ENCODE assay signal across 16 cellular contexts in the genomic region with DNA sequence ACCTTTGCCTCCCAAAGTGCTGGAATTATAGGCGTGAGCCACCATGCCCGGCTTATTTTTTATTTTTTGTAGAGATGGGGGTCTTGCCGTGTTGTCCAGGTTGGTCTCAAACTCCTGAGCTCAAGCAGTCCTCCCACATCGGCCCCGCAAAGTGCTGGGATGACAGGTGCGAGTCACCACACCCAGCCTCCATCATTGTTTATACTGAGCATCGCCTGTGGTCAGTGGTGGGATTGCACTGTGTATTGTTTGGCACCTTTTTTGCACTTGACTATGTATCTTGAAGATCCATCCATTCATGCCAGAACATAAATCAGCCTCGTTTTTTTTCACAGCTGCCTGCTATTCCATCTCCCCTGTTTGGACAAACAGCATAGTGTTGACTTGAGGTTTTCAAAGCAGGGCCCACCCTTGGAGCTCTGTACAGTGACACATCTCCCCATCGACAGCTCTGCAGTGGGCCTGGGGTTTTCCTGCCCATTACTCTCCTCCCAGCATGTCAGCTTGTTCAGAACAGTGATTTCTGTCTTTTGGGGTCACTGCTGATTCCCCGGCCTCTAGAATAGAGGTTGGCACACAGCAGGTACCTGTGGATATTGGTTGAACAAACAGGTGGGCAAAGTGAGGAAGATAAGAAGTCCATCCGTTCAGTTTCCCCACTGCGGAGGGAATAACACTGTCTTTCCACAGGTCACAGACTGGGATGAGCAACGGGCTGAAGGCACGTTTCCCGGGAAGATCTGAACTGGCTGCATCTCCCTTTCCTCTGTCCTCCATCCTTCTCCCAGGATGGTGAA. TPM values are rescaled to one million over a fixed set of nuclear protein-coding genes. Genes with fewer than 3 reads are reported as not detected.
DNase-seq lines count a peak whose midpoint lies in the region; TF ChIP-seq lines count a peak whose summit lies in the region.
"Had no signal": no experiment of that assay in that cellular context is flagged by ENCODE, and none has a peak within 500 bp of the region (broad histone marks: within the 10 kb centered on the region; RNA-seq: fewer than 3 reads in every experiment).

No MANE protein-coding gene starts in this region.

- H3K27ac ChIP-seq in Karpas-422 (ENCODE audit: low read length) (no peak overlapping the region), brain microvascular endothelial cell (no peak overlapping the region), neural progenitor cell (no peak overlapping the region), sigmoid colon (no peak overlapping the region), left ventricle myocardium inferior (replicated peaks) (no peak overlapping the region)
- H3K27ac ChIP-seq: hepatocyte, neutrophil, skin epidermis had no signal

- peak; percentile 41 for TF ChIP-seq CTCF in brain microvascular endothelial cell (IDR thresholded peaks at IDR 0.05; ENCODE audit: low read depth, low read length, missing control alignments)
- peak; percentile 9 for TF ChIP-seq CTCF in neural progenitor cell (IDR thresholded peaks at IDR 0.05)
- TF ChIP-seq CTCF in sigmoid colon (IDR thresholded peaks at IDR 0.05): no peak
- TF ChIP-seq CTCF in left ventricle myocardium inferior (IDR thresholded peaks at IDR 0.05; ENCODE audit: borderline replicate concordance): no peak

- DNase-seq in DMS 273 (lab: John Stamatoyannopoulos, UW; ENCODE audit: unreplicated experiment) (peak; percentile 20), DMS 273 treated with DMSO at 0.1 percent for 48 hours (lab: John Stamatoyannopoulos, UW) (no peak), Karpas-422 (peak; percentile 40), brain microvascular endothelial cell (peak; percentile 65), neural progenitor cell (ENCODE audit: low spot score) (no peak), glomerular visceral epithelial cell (ENCODE audit: extremely low spot score) (no peak), sigmoid colon (no peak), left ventricle myocardium inferior (no peak)
- DNase-seq: DMS153, IMR-90, NCI-H1930, NCI-H69, Right ventricle myocardium superior had no signal

- TF ChIP-seq EP300 in sigmoid colon (IDR thresholded peaks at IDR 0.05): no peak

- H3K36me3 ChIP-seq in Karpas-422 (ENCODE audit: insufficient read depth, low read length) (peaks cover 21% of the 10 kb centered on the region), brain microvascular endothelial cell (replicated peaks) (peaks cover 38% of the 10 kb centered on the region), neural progenitor cell (peaks cover 2% of the 10 kb centered on the region), sigmoid colon (peaks cover 21 to 100% (median 68%) of the 10 kb centered on the region in 4 donors), left ventricle myocardium inferior (peaks cover 89% of the 10 kb centered on the region)

- no peaks in the 10 kb centered on the region for H3K9me2 ChIP-seq in Karpas-422 (replicated peaks; ENCODE audit: insufficient read depth, low read length)

- TF ChIP-seq POLR2A in sigmoid colon (IDR thresholded peaks at IDR 0.05): no peak

- peaks cover under 1% of the 10 kb centered on the region for H3K27me3 Mint-ChIP-seq in neural progenitor cell (ENCODE audit: insufficient read depth, low read depth)

- H2AFZ ChIP-seq in Karpas-422 (ENCODE audit: low read length) (no peak overlapping the region), neural progenitor cell (replicated peaks) (no peak overlapping the region)
- H2AFZ ChIP-seq: hepatocyte had no signal

- H3K9me3 ChIP-seq in Karpas-422 (ENCODE audit: low read length) (no peaks in the 10 kb centered on the region), neural progenitor cell (ENCODE audit: low read depth) (no peaks in the 10 kb centered on the region), sigmoid colon (no peaks in the 10 kb centered on the region), left ventricle myocardium inferior (replicated peaks) (no peaks in the 10 kb centered on the region)
- H3K9me3 ChIP-seq: neutrophil had no signal

- H3K27me3 ChIP-seq in Karpas-422 (ENCODE audit: low read length) (no peaks in the 10 kb centered on the region), brain microvascular endothelial cell (replicated peaks) (no peaks in the 10 kb centered on the region), neural progenitor cell (no peaks in the 10 kb centered on the region), sigmoid colon (no peaks in the 10 kb centered on the region), left ventricle myocardium inferior (ENCODE audit: low read depth) (no peaks in the 10 kb centered on the region)
- H3K27me3 ChIP-seq: hepatocyte, neutrophil had no signal

- no peaks in the 10 kb centered on the region for H3K4me1 Mint-ChIP-seq in neural progenitor cell

- peaks cover 29% of the 10 kb centered on the region for H3K36me3 Mint-ChIP-seq in neural progenitor cell

- whole genome bisulfite sequencing in sigmoid colon, 2 donors: 82 to 86% methylated on average over 15 of the region's 15 CpGs

- no peak overlapping the region for H3K4me2 ChIP-seq in Karpas-422 (ENCODE audit: low read depth, low read length, poor library complexity, severe bottlenecking)
- no peak overlapping the region for H3K4me2 ChIP-seq in neural progenitor cell
- H3K4me2 ChIP-seq: hepatocyte had no signal

- H3K4me3 Mint-ChIP-seq in neural progenitor cell: no peak overlapping the region

- no peaks in the 10 kb centered on the region for H3K9me3 Mint-ChIP-seq in neural progenitor cell

- H3F3A ChIP-seq in neural progenitor cell (ENCODE audit: low read depth): no peaks in the 10 kb centered on the region

- intact Hi-C loops in sigmoid colon (cut with DNase I): no loop called here
- intact Hi-C loops in left ventricle myocardium inferior (cut with micrococcal nuclease): no loop called here

- no peak overlapping the region for H3K9ac ChIP-seq in Karpas-422 (ENCODE audit: low read length)
- no peak overlapping the region for H3K9ac ChIP-seq in neural progenitor cell

- no peak overlapping the region for H3K27ac Mint-ChIP-seq in neural progenitor cell

- H3K4me1 ChIP-seq in Karpas-422 (ENCODE audit: low read length): no peaks in the 10 kb centered on the region
- H3K4me1 ChIP-seq in neural progenitor cell: no peaks in the 10 kb centered on the region
- H3K4me1 ChIP-seq in sigmoid colon: no peaks in the 10 kb centered on the region
- H3K4me1 ChIP-seq in left ventricle myocardium inferior: no peaks in the 10 kb centered on the region

- in situ Hi-C loops in brain microvascular endothelial cell (cut with HindIII; ENCODE audit: low pct_ligation_motif_present, low sequenced_read_pairs): no loop called here

- no peaks in the 10 kb centered on the region for H3K79me2 ChIP-seq in Karpas-422 (ENCODE audit: low read length)
- H3K79me2 ChIP-seq in neural progenitor cell (ENCODE audit: low read depth): no peaks in the 10 kb centered on the region

- H4K20me1 ChIP-seq in Karpas-422 (ENCODE audit: insufficient read depth, low read depth, low read length) (no peaks in the 10 kb centered on the region), neural progenitor cell (ENCODE audit: low read depth) (peaks cover 3% of the 10 kb centered on the region)

- H3K4me3 ChIP-seq in Karpas-422 (ENCODE audit: low read length) (no peak overlapping the region), brain microvascular endothelial cell (ENCODE audit: low read depth, low read length) (no peak overlapping the region), neural progenitor cell (no peak overlapping the region), sigmoid colon (no peak overlapping the region), left ventricle myocardium inferior (no peak overlapping the region)
- H3K4me3 ChIP-seq: hepatocyte, skin epidermis had no signal

RNA-seq across cellular contexts. Expression of gene UPK1A, which starts 8.2 kb away (rescaled TPM):
- not detected in 2 replicates for total RNA-seq in Karpas-422 (2014; rRNA removed; shearing (Covaris generic); ENCODE audit: low replicate concordance)
- 1.3 TPM in 1 of 2 replicates, not detected in the other for total RNA-seq in neural progenitor cell (ENCODE audit: low replicate concordance)
- total RNA-seq in sigmoid colon: under 1 TPM in 1 of 4 donors, not detected in 3; 0.55 TPM
- polyA plus RNA-seq in sigmoid colon: not detected
- not detected for total RNA-seq in left ventricle myocardium inferior
- total RNA-seq: IMR-90, Right ventricle myocardium superior had no signal

RNA-seq across cellular contexts. Expression of gene COX6B1, which starts 10.0 kb away (rescaled TPM):
- total RNA-seq in Karpas-422 (2014; rRNA removed; shearing (Covaris generic); ENCODE audit: low replicate concordance): 445 and 611 TPM in 2 replicates
- total RNA-seq in neural progenitor cell (ENCODE audit: low replicate concordance) (403 and 511 TPM in 2 replicates), sigmoid colon (100 to 1,000 TPM; 593 to 780 (median 696) TPM), left ventricle myocardium inferior (1,365 TPM)
- 1,000 to 10,000 TPM; 1,177 to 1,718 (median 1,686) TPM for polyA plus RNA-seq in sigmoid colon

RNA-seq across cellular contexts. Expression of gene ETV2, which starts 16.6 kb away (rescaled TPM):
- total RNA-seq in Karpas-422 (2014; rRNA removed; shearing (Covaris generic); ENCODE audit: low replicate concordance): 0.54 and 0.75 TPM in 2 replicates
- 0.71 TPM in 1 of 2 replicates, not detected in the other for total RNA-seq in neural progenitor cell (ENCODE audit: low replicate concordance)
- 1 to 10 TPM in 2 of 4 donors, under 1 TPM in 1, not detected in 1; 0.55 to 2.3 (median 1.1) TPM for total RNA-seq in sigmoid colon
- polyA plus RNA-seq in sigmoid colon: 1 to 10 TPM; 2.0 to 5.4 (median 4.9) TPM
- total RNA-seq in left ventricle myocardium inferior: 0.33 TPM
- total RNA-seq: IMR-90 had no signal

RNA-seq across cellular contexts. Expression of gene RBM42, which starts 29.3 kb away (rescaled TPM):
- total RNA-seq in Karpas-422 (2014; rRNA removed; shearing (Covaris generic); ENCODE audit: low replicate concordance): 36.9 and 82.1 TPM in 2 replicates
- 20.1 and 53.7 TPM in 2 replicates for total RNA-seq in neural progenitor cell (ENCODE audit: low replicate concordance)
- total RNA-seq in sigmoid colon: 10 to 100 TPM; 43.5 to 61.2 (median 53.2) TPM
- 10 to 100 TPM; 51.3 to 78.3 (median 55.9) TPM for polyA plus RNA-seq in sigmoid colon
- 52.7 TPM for total RNA-seq in left ventricle myocardium inferior

RNA-seq across cellular contexts. Expression of gene HAUS5, which starts 45.6 kb away (rescaled TPM):
- total RNA-seq in Karpas-422 (2014; rRNA removed; shearing (Covaris generic); ENCODE audit: low replicate concordance): 12.5 and 26.2 TPM in 2 replicates
- total RNA-seq in neural progenitor cell (ENCODE audit: low replicate concordance): 12.4 and 27.8 TPM in 2 replicates
- total RNA-seq in sigmoid colon: 1 to 10 TPM; 4.6 to 9.6 (median 6.1) TPM
- polyA plus RNA-seq in sigmoid colon: 10 to 100 TPM in 1 of 3 donors, 1 to 10 TPM in 2; 1.2 to 14.8 (median 1.6) TPM
- total RNA-seq in left ventricle myocardium inferior: 3.7 TPM

Comparison
In these comparisons a context has a peak if more than half of its experiments do, and no peak if none do; other contexts are left out.
1. DNase-seq: peak in DMS 273 (single experiment), Karpas-422 (single experiment) and brain microvascular endothelial cell (single experiment); none in DMS 273 treated with DMSO at 0.1 percent for 48 hours (single experiment), neural progenitor cell (single experiment), glomerular visceral epithelial cell (single experiment), sigmoid colon (single experiment) and left ventricle myocardium inferior (single experiment).
2. CTCF ChIP-seq: peak in brain microvascular endothelial cell (single experiment) and neural progenitor cell (single experiment); none in sigmoid colon (0 of 4) and left ventricle myocardium inferior (single experiment).